Comparison of ENCODE assay signal across 20 cellular contexts in the genomic region with DNA sequence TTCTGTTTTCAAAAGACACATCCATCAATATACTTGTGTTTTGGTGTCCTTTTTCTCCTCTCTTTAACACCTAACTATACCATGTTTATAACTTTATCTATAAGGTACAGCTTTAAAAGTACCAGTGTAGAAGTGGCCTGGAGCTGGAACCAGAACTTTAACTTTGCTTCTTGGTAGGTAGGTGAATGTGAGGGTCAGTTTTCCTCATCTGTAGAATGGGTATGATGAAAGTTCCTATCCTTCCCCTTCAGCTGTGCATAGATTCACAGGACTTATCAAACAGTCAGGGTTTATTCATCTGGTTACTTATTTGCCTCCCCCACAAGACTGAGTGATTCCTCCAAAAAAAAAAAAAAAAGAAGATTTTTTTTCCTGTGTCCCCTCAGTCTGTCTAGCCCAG.
"Had no signal": no experiment of that assay in that cellular context is flagged by ENCODE, and none has a peak within 500 bp of the region (broad histone marks: within the 10 kb centered on the region; RNA-seq: fewer than 3 reads in every experiment).

No MANE protein-coding gene starts in this region.

- ATAC-seq: left ventricle myocardium superior, T-cell had no signal

- H3K4me1 ChIP-seq: prostate gland had no signal

- H3K27ac ChIP-seq: neutrophil, ovary, prostate gland had no signal

- FAIRE-seq: endometrium, TTC549, urothelium cell line had no signal

- H3K4me3 ChIP-seq: ovary, prostate gland, tibial nerve had no signal

- H3K9me3 ChIP-seq: neutrophil, ovary, prostate gland, tibial nerve had no signal

- H3K36me3 ChIP-seq: neutrophil, ovary, prostate gland, tibial nerve had no signal

- H3K27me3 ChIP-seq: neutrophil, ovary, tibial nerve had no signal

- DNase-seq: activated CD4-positive, alpha-beta T cell treated with anti-CD3 and anti-CD28 coated beads for 1 hour; activated CD8-positive, alpha-beta memory T cell treated with anti-CD3 and anti-CD28 coated beads, Interleukin-2, amount 50 U/mL, for 48 hours; activated effector memory CD4-positive, alpha-beta T cell treated with Interleukin-2 at 50 U/mL for 16 hours; activated naive CD4-positive, alpha-beta T cell treated with anti-CD3 and anti-CD28 coated beads, Interleukin-2, amount 50 U/mL, for 16 hours; activated naive CD8-positive, alpha-beta T cell treated with anti-CD3 and anti-CD28 coated beads, Interleukin-2, amount 50 U/mL, for 24 hours; activated T-cell treated with anti-CD3 and anti-CD28 coated beads, Interleukin-2, amount 50 U/mL, for 48 hours; anterior cingulate cortex; erythroblast; immature natural killer cell; left ventricle myocardium superior; ovary; stimulated activated CD4-positive, alpha-beta T cell treated with anti-CD3 and anti-CD28 coated beads, Interleukin-12 subunit alpha, Interleukin-12 subunit beta, amount 100 ng/mL, for 4 hours; stimulated activated CD4-positive, alpha-beta T cell treated with anti-CD3 and anti-CD28 coated beads, Interleukin-4, amount 100 ng/mL, for 4 hours; T-cell had no signal
